ENCODE assay signal across 9 cellular contexts in the genomic region with DNA sequence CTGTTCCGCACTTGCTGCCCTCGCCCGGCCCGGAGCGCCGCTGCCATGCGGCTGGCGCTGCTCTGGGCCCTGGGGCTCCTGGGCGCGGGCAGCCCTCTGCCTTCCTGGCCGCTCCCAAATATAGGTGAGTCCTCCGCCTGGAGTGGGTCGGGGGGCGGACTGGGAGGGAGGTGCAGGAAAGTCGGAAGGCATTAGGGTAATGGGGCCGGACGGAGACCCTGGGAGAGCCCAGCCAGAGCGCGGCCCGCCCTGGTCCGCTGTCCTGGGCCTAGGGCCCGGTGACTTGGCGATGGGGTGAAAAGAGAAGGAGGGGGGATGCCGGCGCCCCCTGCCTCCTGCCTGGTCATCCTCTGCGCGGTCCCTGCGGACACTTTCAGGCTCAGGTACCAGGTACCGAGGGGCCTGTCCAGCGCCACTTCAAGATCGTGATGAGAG. TPM values are rescaled to one million over a fixed set of nuclear protein-coding genes. Genes with fewer than 3 reads are reported as not detected.
DNase-seq lines count a peak whose midpoint lies in the region; ATAC-seq and TF ChIP-seq lines count a peak whose summit lies in the region.
"Had no signal": no experiment of that assay in that cellular context is flagged by ENCODE, and none has a peak within 500 bp of the region (broad histone marks: within the 10 kb centered on the region; RNA-seq: fewer than 3 reads in every experiment).

No MANE protein-coding gene starts in this region.

- DNase-seq in AG08396 (ENCODE audit: low spot score) (peak; percentile 34), H9 (no peak), right cardiac atrium (no peak), smooth muscle cell (lab: John Stamatoyannopoulos, UW; ENCODE audit: unreplicated experiment) (peak; percentile 49), NCI-H345 treated with DMSO at 0.1 percent for 48 hours (lab: John Stamatoyannopoulos, UW; ENCODE audit: unreplicated experiment) (no peak)
- no peak for DNase-seq in activated CD8-positive, alpha-beta T cell treated with anti-CD3 and anti-CD28 coated beads, Interleukin-2, amount 10 ng/mL, durations not matched to agents 7 days and 5 days
- DNase-seq in central memory CD4-positive, alpha-beta T cell, result no peak

- no peak for ATAC-seq in activated CD8-positive, alpha-beta T cell treated with anti-CD3 and anti-CD28 coated beads, Interleukin-2, amount 10 ng/mL, durations not matched to agents 7 days and 5 days
- ATAC-seq in right cardiac atrium, result peak; percentile 1 to 7
- ATAC-seq in HG03045 (IDR thresholded peaks at IDR 0.05; ENCODE audit: unreplicated experiment), result no peak

- H3K56ac ChIP-seq in H9 (ENCODE audit: insufficient read length, low read depth, low read length), result no peak overlapping the region

- no peak overlapping the region for H2BK20ac ChIP-seq in H9 (ENCODE audit: low read depth, low read length, poor library complexity, severe bottlenecking)

- intact Hi-C loops in right cardiac atrium (cut with DNase I), result no loop called here

- H3K36me3 Mint-ChIP-seq in H9 (ENCODE audit: insufficient read depth in 1 of 3, low read depth in 3 of 3), result peaks cover 5 to 9% (median 7%) of the 10 kb centered on the region in 3 experiments; a peak in 5 of 7 replicates
- peaks cover 3% of the 10 kb centered on the region for H3K36me3 Mint-ChIP-seq in activated CD8-positive, alpha-beta T cell treated with anti-CD3 and anti-CD28 coated beads, Interleukin-2, amount 10 ng/mL, durations not matched to agents 7 days and 5 days (ENCODE audit: low read depth)

- H3K4me3 ChIP-seq in right cardiac atrium (ENCODE audit: low read length) (peak overlapping the region; percentile 83), smooth muscle cell (peak overlapping the region; percentile 85)

- TF ChIP-seq CTCF in H9 (conservative IDR thresholded peaks at IDR 0.05) (no peak), smooth muscle cell (IDR thresholded peaks at IDR 0.05; ENCODE audit: borderline replicate concordance, insufficient read depth, poor library complexity, severe bottlenecking) (no peak)

- peaks cover 23 to 39% of the 10 kb centered on the region in 2 experiments for H3K4me1 Mint-ChIP-seq in H9
- H3K4me1 Mint-ChIP-seq in activated CD8-positive, alpha-beta T cell treated with anti-CD3 and anti-CD28 coated beads, Interleukin-2, amount 10 ng/mL, durations not matched to agents 7 days and 5 days (ENCODE audit: low read depth), result peaks cover 31% of the 10 kb centered on the region

- H4K20me1 ChIP-seq in H9 (ENCODE audit: control insufficient read depth, insufficient read depth, insufficient read length) (no peaks in the 10 kb centered on the region), smooth muscle cell (ENCODE audit: low read depth) (no peaks in the 10 kb centered on the region)

- no peak overlapping the region for H3K27ac Mint-ChIP-seq in H9
- peak overlapping the region; percentile 64 for H3K27ac Mint-ChIP-seq in activated CD8-positive, alpha-beta T cell treated with anti-CD3 and anti-CD28 coated beads, Interleukin-2, amount 10 ng/mL, durations not matched to agents 7 days and 5 days

- H3K79me2 ChIP-seq in H9 (ENCODE audit: insufficient read depth, low read length) (no peaks in the 10 kb centered on the region), smooth muscle cell (ENCODE audit: low read depth) (no peaks in the 10 kb centered on the region)

- H2AFZ ChIP-seq in H9 (ENCODE audit: low read length) (no peak overlapping the region), smooth muscle cell (ENCODE audit: low read depth) (peak overlapping the region; percentile 90)

- no peak overlapping the region for H3K4ac ChIP-seq in H9 (ENCODE audit: low read depth, low read length)

- peaks cover 9% of the 10 kb centered on the region for H3F3A ChIP-seq in smooth muscle cell (ENCODE audit: low read depth)

- no peak overlapping the region for H2BK15ac ChIP-seq in H9 (ENCODE audit: low read depth, low read length)

- peak overlapping the region; percentile 4 for H3K9ac ChIP-seq in H9 (ENCODE audit: extremely low read depth, insufficient read length, low read length)
- peak overlapping the region; percentile 54 for H3K9ac ChIP-seq in smooth muscle cell (ENCODE audit: low read depth)

- H3K9me3 ChIP-seq in H9 (ENCODE audit: control insufficient read depth, low read depth, low read length) (no peaks in the 10 kb centered on the region), right cardiac atrium (ENCODE audit: control insufficient read depth, low read length) (no peaks in the 10 kb centered on the region), smooth muscle cell (replicated peaks; ENCODE audit: low read depth) (no peaks in the 10 kb centered on the region)

- no peak overlapping the region for H4K8ac ChIP-seq in H9 (replicated peaks; ENCODE audit: insufficient read length, low read depth, low read length)

- no peak overlapping the region for H2AK5ac ChIP-seq in H9 (ENCODE audit: insufficient read length, low read length)

- no peak overlapping the region for H3K18ac ChIP-seq in H9 (ENCODE audit: insufficient read length, low read depth, low read length)

- H3K27me3 ChIP-seq in H9 (ENCODE audit: insufficient read depth, low read length) (peaks cover 4% of the 10 kb centered on the region; the same call in 1 of the 2 replicates), right cardiac atrium (ENCODE audit: control insufficient read depth, insufficient read depth) (no peaks in the 10 kb centered on the region), smooth muscle cell (ENCODE audit: low read depth) (peaks cover 5% of the 10 kb centered on the region)

- H3K23ac ChIP-seq in H9 (ENCODE audit: insufficient read length, low read depth, low read length), result no peak overlapping the region

- H3K27me3 Mint-ChIP-seq in H9 (ENCODE audit: low read depth), result peaks cover 19% of the 10 kb centered on the region
- H3K27me3 Mint-ChIP-seq in activated CD8-positive, alpha-beta T cell treated with anti-CD3 and anti-CD28 coated beads, Interleukin-2, amount 10 ng/mL, durations not matched to agents 7 days and 5 days (ENCODE audit: low read depth), result no peaks in the 10 kb centered on the region

- H2BK5ac ChIP-seq in H9 (ENCODE audit: insufficient read length, low read length), result no peak overlapping the region

- H2BK12ac ChIP-seq in H9 (ENCODE audit: insufficient read length, low read depth, low read length), result no peak overlapping the region

- no peaks in the 10 kb centered on the region; the same call in 1 of the 2 replicates for H3K4me1 ChIP-seq in H9 (ENCODE audit: insufficient read depth, low read length)
- H3K4me1 ChIP-seq in right cardiac atrium (ENCODE audit: control insufficient read depth, insufficient read depth, low read length), result peaks cover 3% of the 10 kb centered on the region
- peaks cover 21% of the 10 kb centered on the region for H3K4me1 ChIP-seq in smooth muscle cell (ENCODE audit: low read depth)

- no peak overlapping the region for H3T11ph ChIP-seq in H9 (ENCODE audit: low read length)

- POLR2A ChIA-PET in activated CD8-positive, alpha-beta T cell treated with anti-CD3 and anti-CD28 coated beads, Interleukin-2, amount 10 ng/mL, durations not matched to agents 7 days and 5 days (lab: Charles Lee), result interaction anchor here (0.7 to 1.9 kb wide), 4 partner anchors 8 to 95 kb away, joined by 3 to 7 read pairs (median 4); a partner anchor contains a TSS

- H3K4me2 ChIP-seq in H9 (ENCODE audit: insufficient read depth, insufficient read length, low read length) (peak overlapping the region; percentile 67), smooth muscle cell (peak overlapping the region; percentile 90)

- H3K4me3 Mint-ChIP-seq in H9, result peak overlapping the region; percentile 64 to 83
- H3K4me3 Mint-ChIP-seq in activated CD8-positive, alpha-beta T cell treated with anti-CD3 and anti-CD28 coated beads, Interleukin-2, amount 10 ng/mL, durations not matched to agents 7 days and 5 days, result peak overlapping the region; percentile 83

- no CpG with 5 or more reads among the region's 31 CpGs for WGBS in H9 (ENCODE audit: extremely low coverage, insufficient read length, low lambda C conversion rate)
- WGBS in right cardiac atrium, result under 1% methylated on average over 31 of the region's 31 CpGs
- 1% methylated on average over 21 of the region's 31 CpGs for WGBS in smooth muscle cell (ENCODE audit: low lambda C conversion rate)

- H3K9me3 Mint-ChIP-seq in H9, result no peaks in the 10 kb centered on the region
- H3K9me3 Mint-ChIP-seq in activated CD8-positive, alpha-beta T cell treated with anti-CD3 and anti-CD28 coated beads, Interleukin-2, amount 10 ng/mL, durations not matched to agents 7 days and 5 days (ENCODE audit: insufficient read depth), result no peaks in the 10 kb centered on the region

- H3K23me2 ChIP-seq in H9 (ENCODE audit: insufficient read length, low read depth, low read length, poor library complexity, severe bottlenecking), result peaks cover 16% of the 10 kb centered on the region

- H4K91ac ChIP-seq in H9 (ENCODE audit: insufficient read length, low read depth, low read length), result no peak overlapping the region

- H3K27ac ChIP-seq in H9 (ENCODE audit: insufficient read length, low read depth, low read length) (no peak overlapping the region), right cardiac atrium (ENCODE audit: low read length) (peak overlapping the region; percentile 95), smooth muscle cell (ENCODE audit: low read depth) (no peak overlapping the region)

- no peaks in the 10 kb centered on the region for H3K79me1 ChIP-seq in H9 (ENCODE audit: insufficient read depth, low read depth, low read length, poor library complexity, severe bottlenecking)

- no peak overlapping the region for H2BK120ac ChIP-seq in H9 (ENCODE audit: low read depth, low read length, poor library complexity, severe bottlenecking)

- no peak overlapping the region for H3K14ac ChIP-seq in H9 (ENCODE audit: insufficient read depth, low read length)

- no peak overlapping the region for H4K5ac ChIP-seq in H9 (ENCODE audit: insufficient read length, low read depth, low read length)

- CTCF ChIA-PET in activated CD8-positive, alpha-beta T cell treated with anti-CD3 and anti-CD28 coated beads, Interleukin-2, amount 10 ng/mL, durations not matched to agents 7 days and 5 days (lab: Charles Lee), result interaction anchor here (0.6 to 13.8 kb wide), 36 partner anchors 8 to 586 kb away, joined by 3 to 205 read pairs (median 4); a partner anchor contains a TSS

- H3K36me3 ChIP-seq in smooth muscle cell (ENCODE audit: low read depth), result no peaks in the 10 kb centered on the region

RNA-seq across cellular contexts. Expression of a gene that starts 0.2 kb away (rescaled TPM):
- total RNA-seq in H9 (2021), result 29.6 and 30.6 TPM in 2 replicates
- total RNA-seq in activated CD8-positive, alpha-beta T cell treated with anti-CD3 and anti-CD28 coated beads, Interleukin-2, amount 10 ng/mL, durations not matched to agents 7 days and 5 days, result 10 to 100 TPM; 29.7 to 29.8 TPM
- total RNA-seq in right cardiac atrium, result 100 to 1,000 TPM in 1 of 4 donors, 10 to 100 TPM in 3; 51.2 to 106 (median 63.6) TPM
- polyA plus RNA-seq in right cardiac atrium, result 68.4 TPM
- 29.8 and 45.4 TPM in 2 replicates for total RNA-seq in smooth muscle cell
- 41.2 and 49.4 TPM in 2 replicates for polyA plus RNA-seq in smooth muscle cell

RNA-seq across cellular contexts. Expression of a gene that starts 12.2 kb away (rescaled TPM):
- total RNA-seq in H9 (2021) (11.7 and 11.8 TPM in 2 replicates), right cardiac atrium (1 to 10 TPM; 3.3 to 4.2 (median 3.7) TPM), smooth muscle cell (24.2 and 27.6 TPM in 2 replicates)
- total RNA-seq in activated CD8-positive, alpha-beta T cell treated with anti-CD3 and anti-CD28 coated beads, Interleukin-2, amount 10 ng/mL, durations not matched to agents 7 days and 5 days, result 1 to 10 TPM; 7.8 to 9.7 TPM
- polyA plus RNA-seq in right cardiac atrium (3.0 TPM), smooth muscle cell (18.1 and 19.1 TPM in 2 replicates)

RNA-seq across cellular contexts. Expression of a gene that starts 17.7 kb away (rescaled TPM):
- total RNA-seq in H9 (2021) (not detected in 2 replicates), right cardiac atrium (not detected), smooth muscle cell (not detected in 2 replicates)
- total RNA-seq in activated CD8-positive, alpha-beta T cell treated with anti-CD3 and anti-CD28 coated beads, Interleukin-2, amount 10 ng/mL, durations not matched to agents 7 days and 5 days, result not detected
- polyA plus RNA-seq in right cardiac atrium (not detected), smooth muscle cell (not detected in 2 replicates)
- total RNA-seq: lung microvascular endothelial cell had no signal

RNA-seq across cellular contexts. Expression of a gene that starts 17.8 kb away (rescaled TPM):
- total RNA-seq in H9 (2021) (0.35 and 0.44 TPM in 2 replicates), right cardiac atrium (under 1 TPM in 3 of 4 donors, not detected in 1; 0.25 to 0.33 (median 0.32) TPM), smooth muscle cell (1.1 TPM in 1 of 2 replicates, not detected in the other)
- total RNA-seq in activated CD8-positive, alpha-beta T cell treated with anti-CD3 and anti-CD28 coated beads, Interleukin-2, amount 10 ng/mL, durations not matched to agents 7 days and 5 days, result under 1 TPM; 0.24 to 0.37 TPM
- polyA plus RNA-seq in right cardiac atrium (0.23 TPM), smooth muscle cell (1.2 and 1.3 TPM in 2 replicates)

RNA-seq across cellular contexts. Expression of a gene that starts 27.3 kb away (rescaled TPM):
- total RNA-seq in H9 (2021), result 3.9 and 4.6 TPM in 2 replicates
- 1 to 10 TPM; 3.8 to 5.5 TPM for total RNA-seq in activated CD8-positive, alpha-beta T cell treated with anti-CD3 and anti-CD28 coated beads, Interleukin-2, amount 10 ng/mL, durations not matched to agents 7 days and 5 days
- 1 to 10 TPM in 3 of 4 donors, under 1 TPM in 1; 0.78 to 1.9 (median 1.2) TPM for total RNA-seq in right cardiac atrium
- polyA plus RNA-seq in right cardiac atrium, result 1.1 TPM
- total RNA-seq in smooth muscle cell, result 5.2 and 7.1 TPM in 2 replicates
- 9.1 and 10.0 TPM in 2 replicates for polyA plus RNA-seq in smooth muscle cell

Comparison
In these comparisons a context has a peak if more than half of its experiments do, and no peak if none do; other contexts are left out.
1. DNase-seq: peak in AG08396 (single experiment) and smooth muscle cell (single experiment); none in H9 (single experiment), activated CD8-positive, alpha-beta T cell treated with anti-CD3 and anti-CD28 coated beads, Interleukin-2, amount 10 ng/mL, durations not matched to agents 7 days and 5 days (single experiment), right cardiac atrium (0 of 3), central memory CD4-positive, alpha-beta T cell (single experiment) and NCI-H345 treated with DMSO at 0.1 percent for 48 hours (single experiment).
2. ATAC-seq: peak in right cardiac atrium (2 of 2); none in activated CD8-positive, alpha-beta T cell treated with anti-CD3 and anti-CD28 coated beads, Interleukin-2, amount 10 ng/mL, durations not matched to agents 7 days and 5 days (single experiment) and HG03045 (single experiment).